18 cellular contexts compared by ENCODE assay signal in genomic region chr7:4781366-4782069, GRCh38. TPM values are rescaled to one million over a fixed set of nuclear protein-coding genes. Genes with fewer than 3 reads are reported as not detected.
DNase-seq lines count a peak whose midpoint lies in the region; ATAC-seq, FAIRE-seq and TF ChIP-seq lines count a peak whose summit lies in the region.
"Had no signal": no experiment of that assay in that cellular context is flagged by ENCODE, and none has a peak within 500 bp of the region (broad histone marks: within the 10 kb centered on the region; RNA-seq: fewer than 3 reads in every experiment).

No MANE protein-coding gene starts in this region.

- no peak for TF ChIP-seq RAD21 in HepG2 (CRISPR knock-in tag; IDR thresholded peaks at IDR 0.05)

- H3K9me3 ChIP-seq in HepG2 (ENCODE audit: low read length): no peaks in the 10 kb centered on the region
- no peaks in the 10 kb centered on the region for H3K9me3 ChIP-seq in right lobe of liver
- no peaks in the 10 kb centered on the region for H3K9me3 ChIP-seq in T-helper 17 cell (ENCODE audit: control insufficient read depth, low read length, poor library complexity, severe bottlenecking)
- H3K9me3 ChIP-seq in spleen: no peaks in the 10 kb centered on the region
- no peaks in the 10 kb centered on the region for H3K9me3 ChIP-seq in esophagus squamous epithelium
- H3K9me3 ChIP-seq: BLaER1 treated with 17β-estradiol and CSF1 and Interleukin-3, amounts not matched to agents 10 nM and 100 nM; HAP-1 had no signal

- TF ChIP-seq POLR2A in HepG2 (IDR thresholded peaks at IDR 0.05; ENCODE audit: insufficient read depth in 1 of 2, low read depth in 2 of 2, low read length in 2 of 2): no peak
- TF ChIP-seq POLR2A in right lobe of liver (IDR thresholded peaks at IDR 0.05): no peak
- no peak for TF ChIP-seq POLR2A in spleen (IDR thresholded peaks at IDR 0.05)
- no peak for TF ChIP-seq POLR2A in esophagus squamous epithelium (IDR thresholded peaks at IDR 0.05)

- CTCF ChIA-PET in HepG2 (lab: Yijun Ruan, JAX; ENCODE audit: low intra/inter-chr PET ratio, low total read pairs): no interaction called here

- no peak overlapping the region for H3K4me3 Mint-ChIP-seq in T-helper 17 cell
- H3K4me3 Mint-ChIP-seq: B cell; CD8-positive, alpha-beta T cell had no signal

- peak overlapping the region; percentile 34 for H3K27ac Mint-ChIP-seq in T-helper 17 cell
- H3K27ac Mint-ChIP-seq: B cell; CD8-positive, alpha-beta T cell had no signal

- FAIRE-seq in HepG2 (lab: Jason Lieb, UNC) (no peak), HTR-8/SVneo (lab: Jason Lieb, UNC) (no peak)
- FAIRE-seq: GM19239 had no signal

- no peak for ATAC-seq in HepG2
- ATAC-seq in right lobe of liver: no peak
- ATAC-seq in T-helper 17 cell: no peak
- ATAC-seq: CD8-positive, alpha-beta T cell had no signal

- no TSS peak for BruUV-seq in HepG2 (replicated peaks; lab: Mats Ljungman, UMichigan)

- H3K4me1 ChIP-seq in HepG2 (ENCODE audit: insufficient read depth, low read length) (peaks cover 18% of the 10 kb centered on the region), right lobe of liver (peaks cover 0 to 7% (median 3%) of the 10 kb centered on the region in 4 donors), spleen (peaks cover 13 to 38% (median 23%) of the 10 kb centered on the region in 6 donors), esophagus squamous epithelium (peaks cover 6 to 24% (median 10%) of the 10 kb centered on the region in 3 donors)
- H3K4me1 ChIP-seq: HAP-1 had no signal

- DNase-seq in HepG2 (ENCODE audit: low spot score) (no peak), right lobe of liver (no peak), T-helper 17 cell (no peak), caudate nucleus (lab: John Stamatoyannopoulos, UW) (peak in 1 of 61 donors; percentile 59), spleen (peak; percentile 76), NCI-H2171 treated with DMSO at 0.1 percent for 48 hours (lab: John Stamatoyannopoulos, UW) (no peak), esophagus squamous epithelium (lab: John Stamatoyannopoulos, UW) (no peak), HTR-8/SVneo (ENCODE audit: insufficient read length, low spot score) (no peak)
- DNase-seq: Calu3; CD8-positive, alpha-beta T cell; DMS79 treated with DMSO at 0.1 percent for 48 hours; GF-D8; GM23248; IMR-90 had no signal

- H3K27me3 ChIP-seq in HepG2 (ENCODE audit: control insufficient read depth in 1 of 2, insufficient read depth in 2 of 2, low read length in 2 of 2) (no peaks in the 10 kb centered on the region), right lobe of liver (no peaks in the 10 kb centered on the region), spleen (replicated peaks in 1 of 7) (no peaks in the 10 kb centered on the region), esophagus squamous epithelium (no peaks in the 10 kb centered on the region)
- H3K27me3 ChIP-seq: BLaER1 treated with 17β-estradiol and CSF1 and Interleukin-3, amounts not matched to agents 10 nM and 100 nM had no signal

- no peak overlapping the region for H3K4me3 ChIP-seq in HepG2 (replicated peaks in 1 of 3; ENCODE audit: insufficient read depth in 1 of 3, low read depth in 2 of 3, low read length in 3 of 3)
- no peak overlapping the region for H3K4me3 ChIP-seq in right lobe of liver
- H3K4me3 ChIP-seq in spleen: no peak overlapping the region
- no peak overlapping the region for H3K4me3 ChIP-seq in esophagus squamous epithelium
- H3K4me3 ChIP-seq: BLaER1 treated with 17β-estradiol and CSF1 and Interleukin-3, amounts not matched to agents 10 nM and 100 nM; GM23248; HAP-1 had no signal

- H2AFZ ChIP-seq in HepG2 (ENCODE audit: low read length): no peak overlapping the region
- H2AFZ ChIP-seq: GM23248 had no signal

- POLR2A ChIA-PET in HepG2 (lab: Yijun Ruan, JAX): no interaction called here

- H3K9ac ChIP-seq in HepG2 (ENCODE audit: insufficient read depth, low read depth, low read length): no peak overlapping the region
- H3K9ac ChIP-seq: BLaER1 treated with 17β-estradiol and CSF1 and Interleukin-3, amounts not matched to agents 10 nM and 100 nM; GM23248 had no signal

- TF ChIP-seq CTCF in HepG2 (CRISPR knock-in tag; IDR thresholded peaks at IDR 0.05): no peak
- TF ChIP-seq CTCF in right lobe of liver (IDR thresholded peaks at IDR 0.05): no peak
- no peak for TF ChIP-seq CTCF in spleen (IDR thresholded peaks at IDR 0.05 in 8 of 11, conservative IDR thresholded peaks at IDR 0.05 in 3 of 11)
- TF ChIP-seq CTCF in esophagus squamous epithelium (IDR thresholded peaks at IDR 0.05): no peak

- H3K27ac ChIP-seq in HepG2 (ENCODE audit: extremely low read length, insufficient read depth, low read length) (no peak overlapping the region), right lobe of liver (no peak overlapping the region), caudate nucleus (ENCODE audit: low read depth, low read length) (peak overlapping the region; percentile 26), spleen (no peak overlapping the region), esophagus squamous epithelium (no peak overlapping the region)
- H3K27ac ChIP-seq: BLaER1 treated with 17β-estradiol and CSF1 and Interleukin-3, amounts not matched to agents 10 nM and 100 nM; GM23248 had no signal

- in situ Hi-C loops in HepG2 (cut with HindIII; ENCODE audit: extremely low pct_ligation_motif_present, low pct_unique_long_range_greater_than_20kb): no loop called here

- H3K79me2 ChIP-seq in HepG2 (ENCODE audit: insufficient read depth, low read length): peaks cover 15% of the 10 kb centered on the region

- TF ChIP-seq EP300 in HepG2 (IDR thresholded peaks at IDR 0.05; ENCODE audit: low read depth in 2 of 2, low read length in 2 of 2) (no peak), HepG2 (CRISPR knock-in tag; IDR thresholded peaks at IDR 0.05; ENCODE audit: borderline replicate concordance) (no peak)

- H3K4me2 ChIP-seq in HepG2 (ENCODE audit: low read depth, low read length): no peak overlapping the region
- H3K4me2 ChIP-seq: BLaER1 treated with 17β-estradiol and CSF1 and Interleukin-3, amounts not matched to agents 10 nM and 100 nM had no signal

- WGBS in HepG2 (ENCODE audit: low lambda C conversion rate): 96% methylated on average over 9 of the region's 27 CpGs
- 100% methylated on average over 1 of the region's 27 CpGs for WGBS in right lobe of liver (ENCODE audit: insufficient coverage, low coverage, low lambda C conversion rate, missing lambda C conversion rate)
- WGBS in spleen, 5 donors: 84 to 97% (median 95%) methylated on average over 7 to 27 of the region's 27 CpGs
- 65 to 83% methylated on average over 7 to 11 of the region's 27 CpGs for WGBS in esophagus squamous epithelium, 2 donors

- peaks cover 13 to 32% of the 10 kb centered on the region in 2 experiments; a peak in 4 of 5 replicates for H3K36me3 ChIP-seq in HepG2 (replicated peaks in 1 of 2; ENCODE audit: control insufficient read depth in 1 of 2, insufficient read depth in 2 of 2, low read length in 2 of 2)
- H3K36me3 ChIP-seq in right lobe of liver: peaks cover 3 to 55% (median 13%) of the 10 kb centered on the region in 4 donors
- H3K36me3 ChIP-seq in spleen: peaks cover 7 to 90% (median 66%) of the 10 kb centered on the region in 6 donors
- H3K36me3 ChIP-seq in esophagus squamous epithelium: peaks cover 33 to 70% (median 46%) of the 10 kb centered on the region in 3 donors

- no peaks in the 10 kb centered on the region for H3K36me3 Mint-ChIP-seq in T-helper 17 cell (ENCODE audit: low read depth)

- intact Hi-C loops in HepG2 (cut with micrococcal nuclease; ENCODE audit: unreplicated experiment): no loop called here
- intact Hi-C loops in right lobe of liver (cut with DNase I): no loop called here
- intact Hi-C loops in spleen (cut with DNase I; ENCODE audit: low total_unique reads): no loop called here
- intact Hi-C loops in esophagus squamous epithelium (cut with DNase I): no loop called here

- no peaks in the 10 kb centered on the region for H4K20me1 ChIP-seq in HepG2 (ENCODE audit: insufficient read depth, low read length)

- peaks cover 15% of the 10 kb centered on the region for H3K4me1 Mint-ChIP-seq in T-helper 17 cell

- H3K27me3 Mint-ChIP-seq in T-helper 17 cell: no peaks in the 10 kb centered on the region
- H3K27me3 Mint-ChIP-seq: B cell had no signal

TF ChIP-seq in HepG2, 621 proteins besides CTCF, POLR2A, EP300 and RAD21 (continues in another document):
- TF ChIP-seq ZC3H4 (CRISPR knock-in tag; IDR thresholded peaks at IDR 0.05; ENCODE audit: borderline replicate concordance) (no peak), ZFP37 (CRISPR knock-in tag; IDR thresholded peaks at IDR 0.05; ENCODE audit: borderline replicate concordance) (no peak), AGO2 (optimal IDR thresholded peaks at IDR 0.05; ENCODE audit: low read depth, low read length) (peak; percentile 44), ZNF746 (CRISPR knock-in tag; IDR thresholded peaks at IDR 0.05) (no peak), SAFB2 (CRISPR knock-in tag; IDR thresholded peaks at IDR 0.05; ENCODE audit: borderline replicate concordance, low read depth) (no peak)

RNA-seq across cellular contexts. Expression of gene AP5Z1, which starts 6.1 kb away (rescaled TPM):
- 7.4 and 15.1 TPM in 2 replicates for total RNA-seq in HepG2 (2016; rRNA removed; fragmentation: Illumina TruSeq; extraction: Trizol)
- 3.5 and 6.4 TPM in 2 replicates for total RNA-seq in HepG2 (2016; cell fraction: cytosol; rRNA removed; fragmentation: Illumina TruSeq; extraction: Trizol; ENCODE audit: low read depth)
- 7.5 and 15.3 TPM in 2 replicates for total RNA-seq in HepG2 (2016; cell fraction: insoluble cytoplasmic fraction; rRNA removed; fragmentation: Illumina TruSeq; extraction: Trizol)
- 4.1 and 5.0 TPM in 2 replicates for total RNA-seq in HepG2 (2016; cell fraction: membrane; rRNA removed; fragmentation: Illumina TruSeq; extraction: Trizol)
- 18.0 and 18.9 TPM in 2 replicates for total RNA-seq in HepG2 (2016; cell fraction: nucleus; rRNA removed; fragmentation: Illumina TruSeq; extraction: Trizol)
- 9.3 and 16.0 TPM in 2 replicates for polyA plus RNA-seq in HepG2 (2011; rRNA removed)
- 3.8 and 7.7 TPM in 2 replicates for polyA plus RNA-seq in HepG2 (2011; cell fraction: cytosol; rRNA removed)
- polyA plus RNA-seq in HepG2 (2011; cell fraction: nucleus; rRNA removed): 83.4 and 101 TPM in 2 replicates
- polyA plus RNA-seq in HepG2 (2012): 5.9 and 7.4 TPM in 2 replicates
- 1.8 and 2.1 TPM in 2 replicates for polyA plus RNA-seq in HepG2 (2016; cell fraction: cytosol; fragmentation: Illumina TruSeq; extraction: Trizol; ENCODE audit: low read depth)
- 7.7 and 9.3 TPM in 2 replicates for polyA plus RNA-seq in HepG2 (2016; cell fraction: insoluble cytoplasmic fraction; fragmentation: Illumina TruSeq; extraction: Trizol; ENCODE audit: low read depth)
- 3.1 and 4.0 TPM in 2 replicates for polyA plus RNA-seq in HepG2 (2016; cell fraction: membrane; fragmentation: Illumina TruSeq; extraction: Trizol; ENCODE audit: low read depth)
- polyA plus RNA-seq in HepG2 (2016; cell fraction: nucleus; fragmentation: Illumina TruSeq; extraction: Trizol; ENCODE audit: insufficient read depth, low read depth): 42.6 and 43.4 TPM in 2 replicates
- 14.8 and 17.9 TPM in 2 replicates for polyA minus RNA-seq in HepG2 (2011; rRNA and poly(A)+ RNA removed; ENCODE audit: low replicate concordance)
- 6.2 and 7.0 TPM in 2 replicates for polyA minus RNA-seq in HepG2 (2011; cell fraction: cytosol; rRNA and poly(A)+ RNA removed)
- polyA minus RNA-seq in HepG2 (2011; cell fraction: nucleus; rRNA and poly(A)+ RNA removed): 28.0 and 28.3 TPM in 2 replicates
- total RNA-seq in right lobe of liver: 10 to 100 TPM in 5 of 6 experiments, 1 to 10 TPM in 1; 9.7 to 23.6 (median 14.2) TPM
- total RNA-seq in T-helper 17 cell: 100 to 1,000 TPM in 1 of 2 donors, 10 to 100 TPM in 1; 87.6 to 112 TPM
- 10 to 100 TPM; 39.3 to 72.7 (median 62.8) TPM for total RNA-seq in spleen
- 100 to 1,000 TPM in 2 of 3 donors, 10 to 100 TPM in 1; 62.9 to 156 (median 139) TPM for polyA plus RNA-seq in spleen
- 10 to 100 TPM; 11.2 to 32.8 (median 23.8) TPM for total RNA-seq in esophagus squamous epithelium
